Comparison of ENCODE assay signal across 20 cellular contexts in the genomic region with DNA sequence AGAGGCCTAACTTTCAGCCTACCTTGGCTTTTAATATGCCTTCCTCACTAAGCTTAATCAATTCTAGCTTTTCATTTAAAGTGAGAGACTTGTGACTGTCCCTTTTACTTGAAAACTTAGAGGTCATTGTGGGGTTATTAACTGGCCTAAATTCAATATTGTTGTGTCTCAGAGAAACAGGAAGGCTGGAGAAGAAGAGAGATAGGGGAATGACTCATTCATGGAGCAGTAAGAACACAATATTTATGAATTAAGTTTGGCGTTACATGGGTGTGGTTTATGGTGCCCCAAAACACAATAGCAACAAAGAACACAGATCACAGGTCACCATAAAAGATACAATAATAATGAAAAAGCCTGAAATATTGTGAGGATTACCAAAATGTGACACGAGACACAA.
A peak's percentile ranks its signal among the peaks of the same experiment; 100 is the strongest.
DNase-seq lines count a peak whose midpoint lies in the region; TF ChIP-seq lines count a peak whose summit lies in the region.
"Had no signal": no experiment of that assay in that cellular context is flagged by ENCODE, and none has a peak within 500 bp of the region (broad histone marks: within the 10 kb centered on the region; RNA-seq: fewer than 3 reads in every experiment).

No MANE protein-coding gene starts in this region.

- BruUV-seq in MCF 10A (replicated peaks; lab: Mats Ljungman, UMichigan) = no TSS peak

- no peak overlapping the region for H3K4me3 Mint-ChIP-seq in MCF 10A (ENCODE audit: unreplicated experiment)
- H3K4me3 Mint-ChIP-seq in immature natural killer cell = no peak overlapping the region

- no peaks in the 10 kb centered on the region for H3K27me3 ChIP-seq in breast epithelium
- H3K27me3 ChIP-seq: BLaER1 treated with 17β-estradiol and CSF1 and Interleukin-3, amounts not matched to agents 10 nM and 100 nM; Peyer's patch had no signal

- H3K4me1 ChIP-seq in breast epithelium = no peaks in the 10 kb centered on the region
- H3K4me1 ChIP-seq: BLaER1 treated with 17β-estradiol and CSF1 and Interleukin-3, amounts not matched to agents 10 nM and 100 nM; Peyer's patch had no signal

- H3K4me3 ChIP-seq in breast epithelium = no peak overlapping the region
- H3K4me3 ChIP-seq in epithelial cell of esophagus (ENCODE audit: low read length) = no peak overlapping the region
- H3K4me3 ChIP-seq in lower leg skin (ENCODE audit: low read depth, poor library complexity, severe bottlenecking) = no peak overlapping the region
- H3K4me3 ChIP-seq: BLaER1 treated with 17β-estradiol and CSF1 and Interleukin-3, amounts not matched to agents 10 nM and 100 nM; GM12878; Peyer's patch had no signal

- 82 to 88% methylated on average over 2 of the region's 2 CpGs for WGBS in lower leg skin, 2 donors

- TF ChIP-seq POLR2A in breast epithelium (IDR thresholded peaks at IDR 0.05) (no peak), lower leg skin (IDR thresholded peaks at IDR 0.05) (no peak)

- intact Hi-C loops in MCF 10A (cut with micrococcal nuclease) (loop anchor here (5.0 kb wide), 1 partner anchor 98 kb away; no protein-coding TSS in a partner anchor), breast epithelium (cut with DNase I; ENCODE audit: low total_unique reads) (no loop called here), lower leg skin (cut with DNase I; ENCODE audit: low total_unique reads) (no loop called here)

- no peaks in the 10 kb centered on the region for H3K36me3 ChIP-seq in breast epithelium
- H3K36me3 ChIP-seq: BLaER1 treated with 17β-estradiol and CSF1 and Interleukin-3, amounts not matched to agents 10 nM and 100 nM; Peyer's patch had no signal

- H3K36me3 Mint-ChIP-seq in MCF 10A (ENCODE audit: insufficient read depth, unreplicated experiment) (no peaks in the 10 kb centered on the region), immature natural killer cell (no peaks in the 10 kb centered on the region)

- H3K27ac Mint-ChIP-seq in MCF 10A (ENCODE audit: low read depth, unreplicated experiment) (peak overlapping the region; percentile 93), immature natural killer cell (no peak overlapping the region)

- POLR2A ChIA-PET in MCF 10A (lab: Yijun Ruan, JAX) = interaction anchor here (1.3 to 1.4 kb wide), 2 partner anchors 13 to 20 kb away, joined by 3 to 4 read pairs; no protein-coding TSS in a partner anchor

- H3K27ac ChIP-seq in breast epithelium = no peak overlapping the region
- H3K27ac ChIP-seq: BLaER1 treated with 17β-estradiol and CSF1 and Interleukin-3, amounts not matched to agents 10 nM and 100 nM; HL-60; KMS-11; Peyer's patch had no signal

- H3K9me3 Mint-ChIP-seq in MCF 10A (ENCODE audit: unreplicated experiment) (peaks cover 15% of the 10 kb centered on the region), immature natural killer cell (peaks cover 0 to 9% (median 5%) of the 10 kb centered on the region in 6 donors)

- DNase-seq in MCF 10A (ENCODE audit: unreplicated experiment) (no peak), breast epithelium (ENCODE audit: low spot score in 2 of 2) (no peak), amniotic epithelial cell (ENCODE audit: low read depth) (peak; percentile 54), epithelial cell of esophagus (ENCODE audit: low read depth) (peak; percentile 26), DMS79 treated with DMSO at 0.1 percent for 48 hours (lab: John Stamatoyannopoulos, UW) (no peak), immature natural killer cell (no peak), lower leg skin (ENCODE audit: low spot score in 2 of 2) (no peak), SHP77 treated with DMSO at 0.1 percent for 48 hours (lab: John Stamatoyannopoulos, UW) (no peak)
- DNase-seq: 8988T, COR-L47, DMS53, NCI-H1105 treated with DMSO at 0.1 percent for 48 hours, NCI-H187 treated with DMSO at 0.1 percent for 48 hours, NCI-H82, Peyer's patch, SHP77 had no signal

- H3K4me1 Mint-ChIP-seq in MCF 10A (ENCODE audit: insufficient read depth, unreplicated experiment) (peaks cover 32% of the 10 kb centered on the region), immature natural killer cell (no peaks in the 10 kb centered on the region)

- CTCF ChIA-PET in MCF 10A (lab: Yijun Ruan, JAX) = no interaction called here

- no peaks in the 10 kb centered on the region for H3K27me3 Mint-ChIP-seq in MCF 10A (ENCODE audit: insufficient read depth, unreplicated experiment)
- peaks cover 0 to 2% (median 0%) of the 10 kb centered on the region in 3 donors for H3K27me3 Mint-ChIP-seq in immature natural killer cell (ENCODE audit: low read depth in 3 of 3)

- TF ChIP-seq CTCF in MCF 10A (IDR thresholded peaks at IDR 0.05; ENCODE audit: unreplicated experiment) (no peak), breast epithelium (IDR thresholded peaks at IDR 0.05) (no peak), epithelial cell of esophagus (IDR thresholded peaks at IDR 0.05; ENCODE audit: insufficient read depth, low read depth, low read length, missing control alignments) (no peak), lower leg skin (IDR thresholded peaks at IDR 0.05) (no peak)

- H3K9me3 ChIP-seq in breast epithelium = no peaks in the 10 kb centered on the region
- H3K9me3 ChIP-seq: Peyer's patch had no signal

Comparison
In these comparisons a context has a peak if more than half of its experiments do, and no peak if none do; other contexts are left out.
1. DNase-seq: peak in amniotic epithelial cell (single experiment) and epithelial cell of esophagus (single experiment); none in MCF 10A (single experiment), breast epithelium (0 of 2), DMS79 treated with DMSO at 0.1 percent for 48 hours (single experiment), immature natural killer cell (0 of 3), lower leg skin (0 of 2) and SHP77 treated with DMSO at 0.1 percent for 48 hours (single experiment).